Comparison of ENCODE assay signal across 10 cellular contexts in the genomic region with DNA sequence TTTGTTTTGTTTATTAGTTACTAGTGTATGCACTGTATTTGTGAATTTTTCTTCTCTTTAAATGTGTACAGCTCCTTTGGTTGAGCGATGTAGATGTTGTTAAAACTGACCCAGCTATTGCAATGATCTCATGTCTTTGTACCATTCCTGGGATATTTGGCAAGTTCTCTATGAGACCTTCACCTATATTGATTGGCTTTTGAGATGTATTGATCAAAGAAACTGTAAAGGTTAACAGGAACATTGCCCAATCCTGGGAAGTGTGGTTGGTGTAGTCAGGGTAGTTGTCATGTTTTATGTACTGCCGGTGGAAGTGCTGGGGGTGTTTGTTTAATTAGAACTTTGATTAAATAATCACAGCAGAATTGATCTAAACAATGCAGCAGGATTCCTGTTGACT. TPM values are rescaled to one million over a fixed set of nuclear protein-coding genes. Genes with fewer than 3 reads are reported as not detected.
"Had no signal": no experiment of that assay in that cellular context is flagged by ENCODE, and none has a peak within 500 bp of the region (broad histone marks: within the 10 kb centered on the region; RNA-seq: fewer than 3 reads in every experiment).

No MANE protein-coding gene starts in this region.

- H3K36me3 ChIP-seq: HAP-1 had no signal

- FAIRE-seq: H1, HTR-8/SVneo had no signal

- ATAC-seq: GM23338, HCT116 had no signal

- H3K4me3 ChIP-seq: GM23338, HAP-1 had no signal

- H3K4me1 ChIP-seq: HAP-1 had no signal

- DNase-seq: H7, HFFc6, KBM-7 had no signal

RNA-seq across cellular contexts. Expression of a gene that starts 43.1 kb away (rescaled TPM):
- total RNA-seq: HT-29 had no signal
- polyA plus RNA-seq: IgD-negative memory B cell had no signal
